In genomic region chr11:94511932-94512781, GRCh38 we compare ENCODE assay signal across 8 cellular contexts. TPM values are rescaled to one million over a fixed set of nuclear protein-coding genes. Genes with fewer than 3 reads are reported as not detected.
DNase-seq lines count a peak whose midpoint lies in the region; ATAC-seq, FAIRE-seq and TF ChIP-seq lines count a peak whose summit lies in the region.

C11orf97 (plus strand) TSS chr11:94512461; CDS start chr11:94512529, 68 bp downstream.

- TF ChIP-seq CTCF in breast epithelium (IDR thresholded peaks at IDR 0.05), result no peak

- H3K4me3 ChIP-seq in breast epithelium (peak within 1 kb of the TSS; percentile 52 to 71 (median 60)), skeletal muscle tissue (ENCODE audit: low read length in 3 of 3) (peak within 1 kb of the TSS; percentile 56 to 74 (median 74))

- ATAC-seq in GM19463 (IDR thresholded peaks at IDR 0.05; ENCODE audit: unreplicated experiment), result peak; percentile 90

- H3K4me1 ChIP-seq in breast epithelium (no peaks in the 10 kb centered on the region), skeletal muscle tissue (ENCODE audit: control insufficient read depth in 3 of 3, insufficient read depth in 3 of 3, low read length in 3 of 3) (peaks cover 3 to 7% (median 4%) of the 10 kb centered on the region in 3 donors)

- no peak for TF ChIP-seq POLR2A in breast epithelium (IDR thresholded peaks at IDR 0.05)

- peak; percentile 71 for FAIRE-seq in HTR-8/SVneo (lab: Jason Lieb, UNC)

- H3K36me3 ChIP-seq in breast epithelium (no peaks in the 10 kb centered on the region), skeletal muscle tissue (ENCODE audit: control insufficient read depth in 3 of 3, insufficient read depth in 3 of 3, low read length in 3 of 3) (no peaks in the 10 kb centered on the region)

- H3K9me3 ChIP-seq in breast epithelium (no peaks in the 10 kb centered on the region), skeletal muscle tissue (ENCODE audit: control insufficient read depth in 3 of 3, low read length in 3 of 3) (no peaks in the 10 kb centered on the region)

- intact Hi-C loops in breast epithelium (cut with DNase I; ENCODE audit: low total_unique reads), result no loop called here

- H3K27ac Mint-ChIP-seq in immature natural killer cell, result peak within 1 kb of the TSS; percentile 52 to 84 (median 62)

- H3K27ac ChIP-seq in breast epithelium (no peak within 1 kb of the TSS), skeletal muscle tissue (ENCODE audit: low read depth, low read length) (no peak within 1 kb of the TSS)

- no peaks in the 10 kb centered on the region for H3K27me3 ChIP-seq in breast epithelium
- peaks cover 0 to 4% (median 3%) of the 10 kb centered on the region in 3 donors for H3K27me3 ChIP-seq in skeletal muscle tissue (ENCODE audit: control insufficient read depth in 3 of 3, insufficient read depth in 3 of 3, low read length in 3 of 3)

- DNase-seq in C1 segment of cervical spinal cord (lab: John Stamatoyannopoulos, UW) (peak in 12 of 14 donors; percentile 2 to 55 (median 26)), HTR-8/SVneo (ENCODE audit: insufficient read length, low spot score) (peak; percentile 53), UCSD-AML1 (lab: John Stamatoyannopoulos, UW; ENCODE audit: unreplicated experiment) (peak; percentile 32), breast epithelium (ENCODE audit: low spot score in 2 of 2) (no peak), immature natural killer cell (peak; percentile 74 to 78 (median 76)), GDM1 (lab: John Stamatoyannopoulos, UW) (no peak)

- peaks cover 5 to 13% (median 8%) of the 10 kb centered on the region in 3 donors for H3K27me3 Mint-ChIP-seq in immature natural killer cell (ENCODE audit: low read depth in 3 of 3)

- no peaks in the 10 kb centered on the region for H3K9me3 Mint-ChIP-seq in immature natural killer cell

- H3K4me3 Mint-ChIP-seq in immature natural killer cell, result peak within 1 kb of the TSS; percentile 80 to 87 (median 86)

- H3K36me3 Mint-ChIP-seq in immature natural killer cell, result no peaks in the 10 kb centered on the region

- H3K9ac ChIP-seq in skeletal muscle tissue (ENCODE audit: low read depth in 1 of 3, low read length in 3 of 3), result peak within 1 kb of the TSS; percentile 48 to 66 (median 51)

- peaks cover 21 to 24% of the 10 kb centered on the region in 2 donors for H3K4me1 Mint-ChIP-seq in immature natural killer cell

RNA-seq across cellular contexts. Expression of gene C11orf97, which starts in this region (rescaled TPM):
- total RNA-seq in breast epithelium (not detected), skeletal muscle tissue (not detected)
- not detected for polyA plus RNA-seq in immature natural killer cell

Comparison
In these comparisons a context has a peak if more than half of its experiments do, and no peak if none do; other contexts are left out.
1. Peak in DNase-seq in immature natural killer cell; RNA of the gene not detected or under 1 TPM.
2. DNase-seq: peak in C1 segment of cervical spinal cord (12 of 14), HTR-8/SVneo (single experiment) and UCSD-AML1 (single experiment); none in breast epithelium (0 of 2) and GDM1 (single experiment).